ENCODE assay signal across 8 cellular contexts in genomic region chr11:119196833-119197483, GRCh38. TPM values are rescaled to one million over a fixed set of nuclear protein-coding genes. Genes with fewer than 3 reads are reported as not detected.
DNase-seq lines count a peak whose midpoint lies in the region; ATAC-seq lines count a peak whose summit lies in the region.

No MANE protein-coding gene starts in this region.

- H3K4me3 ChIP-seq in BLaER1 (no peak overlapping the region), trophoblast cell (ENCODE audit: low read depth, low read length) (no peak overlapping the region)

- no peaks in the 10 kb centered on the region for H3K9me3 Mint-ChIP-seq in activated naive CD4-positive, alpha-beta T cell treated with anti-CD3 and anti-CD28 coated beads for 36 hours

- no peak overlapping the region for H3K4me3 Mint-ChIP-seq in activated naive CD4-positive, alpha-beta T cell treated with anti-CD3 and anti-CD28 coated beads for 36 hours

- no peaks in the 10 kb centered on the region for H4K20me1 ChIP-seq in BLaER1

- no peak overlapping the region for H4K91ac ChIP-seq in trophoblast cell (ENCODE audit: low read depth, low read length)

- H3K36me3 ChIP-seq in BLaER1 (no peaks in the 10 kb centered on the region), trophoblast cell (ENCODE audit: control insufficient read depth in 1 of 2, insufficient read depth in 2 of 2, low read length in 2 of 2) (no peaks in the 10 kb centered on the region)

- no peak overlapping the region for H3K9ac ChIP-seq in BLaER1
- no peak overlapping the region for H3K9ac ChIP-seq in trophoblast cell (ENCODE audit: low read length)

- peaks cover 12% of the 10 kb centered on the region for H3K4me1 ChIP-seq in BLaER1
- H3K4me1 ChIP-seq in trophoblast cell (ENCODE audit: control insufficient read depth in 1 of 2, insufficient read depth in 2 of 2, low read length in 2 of 2), result peaks cover 3 to 4% of the 10 kb centered on the region in 2 experiments

- no peak overlapping the region for H2BK12ac ChIP-seq in trophoblast cell (ENCODE audit: low read length)

- no peak overlapping the region for H2BK120ac ChIP-seq in trophoblast cell (ENCODE audit: insufficient read depth, low read length, poor library complexity)

- no peak overlapping the region for H3K4ac ChIP-seq in trophoblast cell (ENCODE audit: low read depth, low read length)

- CTCF ChIA-PET in activated naive CD4-positive, alpha-beta T cell treated with anti-CD3 and anti-CD28 coated beads for 36 hours (lab: Charles Lee), result interaction anchor here (0.6 to 5.8 kb wide), 28 partner anchors 9 to 1170 kb away, joined by 3 to 47 read pairs (median 4); partner anchors contain the start of genes C2CD2L, CBL, NLRX1 and VPS11

- H3K4me1 Mint-ChIP-seq in activated naive CD4-positive, alpha-beta T cell treated with anti-CD3 and anti-CD28 coated beads for 36 hours (ENCODE audit: low read depth), result no peaks in the 10 kb centered on the region

- no CpG with 5 or more reads among the region's 5 CpGs for WGBS in trophoblast cell (ENCODE audit: extremely low coverage, insufficient coverage, insufficient read length)

- H3K27ac ChIP-seq in BLaER1 (no peak overlapping the region), trophoblast cell (ENCODE audit: low read depth, low read length) (no peak overlapping the region)

- H3K27me3 Mint-ChIP-seq in activated naive CD4-positive, alpha-beta T cell treated with anti-CD3 and anti-CD28 coated beads for 36 hours (ENCODE audit: low read depth), result no peaks in the 10 kb centered on the region

- intact Hi-C loops in activated naive CD4-positive, alpha-beta T cell treated with anti-CD3 and anti-CD28 coated beads for 36 hours (cut with micrococcal nuclease), result loop anchor here (1.0 to 5.0 kb wide), 8 partner anchors 29 to 179 kb away; partner anchors contain the start of genes ABCG4, HYOU1, NLRX1 and RPS25

- H3K23ac ChIP-seq in trophoblast cell (ENCODE audit: low read length), result no peak overlapping the region

- H2BK5ac ChIP-seq in trophoblast cell (ENCODE audit: low read depth, low read length, poor library complexity), result no peak overlapping the region

- ATAC-seq in GM21528 (IDR thresholded peaks at IDR 0.05; ENCODE audit: low FRiP score, unreplicated experiment) (peak; percentile 63), HG02840 (IDR thresholded peaks at IDR 0.05; ENCODE audit: low FRiP score, unreplicated experiment) (no peak)

- H3K27me3 ChIP-seq in BLaER1 (no peaks in the 10 kb centered on the region), trophoblast cell (ENCODE audit: insufficient read depth, low read length) (no peaks in the 10 kb centered on the region)

- no peak overlapping the region for H2AK5ac ChIP-seq in trophoblast cell (ENCODE audit: low read length)

- DNase-seq in NCI-H1105 (lab: John Stamatoyannopoulos, UW) (peak; percentile 90), SK-N-DZ (ENCODE audit: low spot score) (peak; percentile 67), glomerular endothelial cell (ENCODE audit: extremely low read depth, low read depth, low spot score) (peak; percentile 71), trophoblast cell (peak; percentile 73 to 95)
- DNase-seq in activated naive CD4-positive, alpha-beta T cell treated with anti-CD3 and anti-CD28 coated beads for 36 hours, result peak; percentile 88

- no peak overlapping the region for H4K8ac ChIP-seq in trophoblast cell (ENCODE audit: low read depth, low read length)

- no peak overlapping the region for H4K12ac ChIP-seq in trophoblast cell (ENCODE audit: low read depth, low read length)

- no peaks in the 10 kb centered on the region for H3K36me3 Mint-ChIP-seq in activated naive CD4-positive, alpha-beta T cell treated with anti-CD3 and anti-CD28 coated beads for 36 hours (ENCODE audit: low read depth)

- H3K27ac Mint-ChIP-seq in activated naive CD4-positive, alpha-beta T cell treated with anti-CD3 and anti-CD28 coated beads for 36 hours, result no peak overlapping the region

- no peak overlapping the region for H3K18ac ChIP-seq in trophoblast cell (ENCODE audit: low read length)

- H3K9me3 ChIP-seq in BLaER1, result no peaks in the 10 kb centered on the region
- H3K9me3 ChIP-seq in trophoblast cell (ENCODE audit: insufficient read depth, low read depth, low read length), result peaks cover 1% of the 10 kb centered on the region

- no peak overlapping the region for H3K14ac ChIP-seq in trophoblast cell (ENCODE audit: low read length)

- no peak overlapping the region for H2AFZ ChIP-seq in trophoblast cell (ENCODE audit: insufficient read depth, low read length, poor library complexity)

- H3K79me1 ChIP-seq in trophoblast cell (ENCODE audit: low read length), result no peaks in the 10 kb centered on the region

- H3K4me2 ChIP-seq in BLaER1 (0 out of 2 replicates have a peak overlapping the region, but pooled peaks have one; percentile 18), trophoblast cell (ENCODE audit: low read length) (no peak overlapping the region)

- no peaks in the 10 kb centered on the region for H3K79me2 ChIP-seq in trophoblast cell (ENCODE audit: control insufficient read depth, insufficient read depth, low read length, poor library complexity)

RNA-seq across cellular contexts. Expression of gene CBL, which starts 9.2 kb away (rescaled TPM):
- polyA plus RNA-seq in SK-N-DZ (2014; cell fraction: cytosol; rRNA removed), result 6.9 and 8.0 TPM in 2 replicates
- polyA plus RNA-seq in SK-N-DZ (2014; cell fraction: nucleus; rRNA removed), result 3.2 and 4.8 TPM in 2 replicates
- 10 to 100 TPM; 25.3 to 25.7 TPM for total RNA-seq in activated naive CD4-positive, alpha-beta T cell treated with anti-CD3 and anti-CD28 coated beads for 36 hours
- 30.6 and 38.7 TPM in 2 replicates for total RNA-seq in glomerular endothelial cell
- polyA plus RNA-seq in trophoblast cell (2013), result 23.5 and 23.9 TPM in 2 replicates

RNA-seq across cellular contexts. Expression of gene NHERF4, which starts 11.7 kb away (rescaled TPM):
- polyA plus RNA-seq in SK-N-DZ (2014; cell fraction: cytosol; rRNA removed), result not detected in 2 replicates
- not detected in 2 replicates for polyA plus RNA-seq in SK-N-DZ (2014; cell fraction: nucleus; rRNA removed)
- total RNA-seq in activated naive CD4-positive, alpha-beta T cell treated with anti-CD3 and anti-CD28 coated beads for 36 hours, result not detected
- total RNA-seq in glomerular endothelial cell, result not detected in 2 replicates
- not detected in 2 replicates for polyA plus RNA-seq in trophoblast cell (2013)

RNA-seq across cellular contexts. Expression of gene NLRX1, which starts 28.4 kb away (rescaled TPM):
- polyA plus RNA-seq in SK-N-DZ (2014; cell fraction: cytosol; rRNA removed), result not detected in 2 replicates
- not detected in 2 replicates for polyA plus RNA-seq in SK-N-DZ (2014; cell fraction: nucleus; rRNA removed)
- 10 to 100 TPM; 20.8 to 22.2 TPM for total RNA-seq in activated naive CD4-positive, alpha-beta T cell treated with anti-CD3 and anti-CD28 coated beads for 36 hours
- 21.6 and 23.3 TPM in 2 replicates for total RNA-seq in glomerular endothelial cell
- polyA plus RNA-seq in trophoblast cell (2013), result 4.6 and 5.0 TPM in 2 replicates

RNA-seq across cellular contexts. Expression of gene ABCG4, which starts 48.1 kb away (rescaled TPM):
- polyA plus RNA-seq in SK-N-DZ (2014; cell fraction: cytosol; rRNA removed), result 0.52 and 0.90 TPM in 2 replicates
- polyA plus RNA-seq in SK-N-DZ (2014; cell fraction: nucleus; rRNA removed), result 2.7 and 5.3 TPM in 2 replicates
- under 1 TPM; 0.12 to 0.31 TPM for total RNA-seq in activated naive CD4-positive, alpha-beta T cell treated with anti-CD3 and anti-CD28 coated beads for 36 hours
- total RNA-seq in glomerular endothelial cell, result 0.29 and 1.2 TPM in 2 replicates
- polyA plus RNA-seq in trophoblast cell (2013), result 0.06 and 0.08 TPM in 2 replicates
